In genomic region chr1:20184997-20185833, GRCh38 we compare ENCODE assay signal across 9 cellular contexts. TPM values are rescaled to one million over a fixed set of nuclear protein-coding genes. Genes with fewer than 3 reads are reported as not detected.
DNase-seq lines count a peak whose midpoint lies in the region; ATAC-seq and TF ChIP-seq lines count a peak whose summit lies in the region.
"Had no signal": no experiment of that assay in that cellular context is flagged by ENCODE, and none has a peak within 500 bp of the region (broad histone marks: within the 10 kb centered on the region; RNA-seq: fewer than 3 reads in every experiment).

No MANE protein-coding gene starts in this region.

- H3K27ac Mint-ChIP-seq in CD14-positive monocyte, result peak overlapping the region; percentile 0 to 65 (median 32)

- H3K79me2 ChIP-seq in parathyroid adenoma, result no peaks in the 10 kb centered on the region

- no peaks in the 10 kb centered on the region for H3K36me3 ChIP-seq in parathyroid adenoma (ENCODE audit: control insufficient read depth, insufficient read depth, low read length)

- no peaks in the 10 kb centered on the region for H3K9me3 ChIP-seq in parathyroid adenoma (ENCODE audit: control insufficient read depth, low read length)

- peak overlapping the region; percentile 68 for H3K4me2 ChIP-seq in parathyroid adenoma (ENCODE audit: low read length)

- peak overlapping the region; percentile 60 for H3K27ac ChIP-seq in angular gyrus (ENCODE audit: low read depth, low read length)
- peak overlapping the region; percentile 80 for H3K27ac ChIP-seq in parathyroid adenoma

- no peaks in the 10 kb centered on the region for H3K27me3 ChIP-seq in parathyroid adenoma (ENCODE audit: control insufficient read depth, insufficient read depth, low read length)

- H3K4me1 ChIP-seq in parathyroid adenoma, result peaks cover 6% of the 10 kb centered on the region

- H3K9me3 Mint-ChIP-seq in CD14-positive monocyte, result peaks cover 0 to 10% (median 5%) of the 10 kb centered on the region in 7 donors

- TF ChIP-seq CTCF in CD14-positive monocyte (IDR thresholded peaks at IDR 0.05) (no peak), parathyroid adenoma (IDR thresholded peaks at IDR 0.05) (no peak)

- no peak overlapping the region for H3K9ac ChIP-seq in parathyroid adenoma

- H3K4me3 ChIP-seq in parathyroid adenoma (ENCODE audit: low read depth, low read length), result peak overlapping the region; percentile 20

- DNase-seq in CD14-positive monocyte (ENCODE audit: low spot score) (no peak), T-helper 1 cell (peak; percentile 18 to 85 (median 47)), ureter (ENCODE audit: low spot score) (no peak), NCI-H774 (lab: John Stamatoyannopoulos, UW) (no peak), NCI-H187 (lab: John Stamatoyannopoulos, UW) (no peak)

- peaks cover 52 to 65% (median 59%) of the 10 kb centered on the region in 3 donors for H3K27me3 Mint-ChIP-seq in CD14-positive monocyte (ENCODE audit: low read depth in 3 of 3)

- peaks cover 0 to 5% of the 10 kb centered on the region in 2 donors for H3K36me3 Mint-ChIP-seq in CD14-positive monocyte

- intact Hi-C loops in CD14-positive monocyte (cut with micrococcal nuclease), result no loop called here

- peaks cover 31% of the 10 kb centered on the region for H3K4me1 Mint-ChIP-seq in CD14-positive monocyte

- ATAC-seq in HG02588 (IDR thresholded peaks at IDR 0.05; ENCODE audit: unreplicated experiment), result no peak

- H3K4me3 Mint-ChIP-seq in CD14-positive monocyte, result peak overlapping the region; percentile 45 to 76

- peak overlapping the region; percentile 52 for H2AFZ ChIP-seq in parathyroid adenoma

RNA-seq across cellular contexts. Expression of gene UBXN10, which starts 0.7 kb away (rescaled TPM):
- polyA plus RNA-seq in CD14-positive monocyte, result under 1 TPM; 0.30 to 0.82 TPM
- 3.6 TPM for total RNA-seq in ureter

RNA-seq across cellular contexts. Expression of gene PLA2G2C, which starts 1.1 kb away (rescaled TPM):
- under 1 TPM in 1 of 2 donors, not detected in 1; 0.07 TPM for polyA plus RNA-seq in CD14-positive monocyte
- total RNA-seq in ureter, result not detected
- total RNA-seq: myocyte had no signal

RNA-seq across cellular contexts. Expression of gene PLA2G2F, which starts 46.1 kb away (rescaled TPM):
- polyA plus RNA-seq in CD14-positive monocyte, result not detected
- total RNA-seq in ureter, result 19.2 TPM
- total RNA-seq: myocyte had no signal

Comparison
In these comparisons a context has a peak if more than half of its experiments do, and no peak if none do; other contexts are left out.
1. DNase-seq: peak in T-helper 1 cell (5 of 5); none in CD14-positive monocyte (single experiment), ureter (single experiment), NCI-H774 (single experiment) and NCI-H187 (0 of 2).